In genomic region chr10:95530021-95530420, GRCh38 we compare ENCODE assay signal across 25 cellular contexts. TPM values are rescaled to one million over a fixed set of nuclear protein-coding genes. Genes with fewer than 3 reads are reported as not detected.
DNase-seq lines count a peak whose midpoint lies in the region; ATAC-seq and TF ChIP-seq lines count a peak whose summit lies in the region.
"Had no signal": no experiment of that assay in that cellular context is flagged by ENCODE, and none has a peak within 500 bp of the region (broad histone marks: within the 10 kb centered on the region; RNA-seq: fewer than 3 reads in every experiment).

No MANE protein-coding gene starts in this region.

- no peak for TF ChIP-seq CTCF in Caco-2 (IDR thresholded peaks at IDR 0.05; ENCODE audit: insufficient read depth in 1 of 2, low read depth in 1 of 2, low read length in 1 of 2, severe bottlenecking in 1 of 2, unreplicated experiment in 1 of 2)
- TF ChIP-seq CTCF in hepatocyte (IDR thresholded peaks at IDR 0.05; ENCODE audit: poor library complexity): no peak
- no peak for TF ChIP-seq CTCF in SK-N-SH (IDR thresholded peaks at IDR 0.05)
- TF ChIP-seq CTCF in GM10266 (IDR thresholded peaks at IDR 0.05; ENCODE audit: control insufficient read depth, insufficient read depth, low read depth, missing control alignments): no peak

- H3K27me3 Mint-ChIP-seq in Caco-2 (ENCODE audit: insufficient read depth, unreplicated experiment): no peaks in the 10 kb centered on the region
- H3K27me3 Mint-ChIP-seq: activated naive CD8-positive, alpha-beta T cell treated with anti-CD3 and anti-CD28 coated beads for 36 hours had no signal

- H4K20me1 ChIP-seq in hepatocyte (ENCODE audit: insufficient read depth, poor library complexity, severe bottlenecking) (no peaks in the 10 kb centered on the region), SK-N-SH (ENCODE audit: insufficient read depth) (no peaks in the 10 kb centered on the region)
- H4K20me1 ChIP-seq: BLaER1 had no signal

- POLR2A ChIA-PET in Caco-2 (lab: Charles Lee) (no interaction called here), SK-N-SH (lab: Yijun Ruan, JAX) (no interaction called here)

- H3K36me3 ChIP-seq in Caco-2 (ENCODE audit: control insufficient read depth, insufficient read depth, low read length): no peaks in the 10 kb centered on the region
- no peaks in the 10 kb centered on the region for H3K36me3 ChIP-seq in hepatocyte (replicated peaks; ENCODE audit: insufficient read depth, low read depth)
- no peaks in the 10 kb centered on the region for H3K36me3 ChIP-seq in SK-N-SH (replicated peaks in 1 of 2; ENCODE audit: control insufficient read depth in 1 of 2, insufficient read depth in 2 of 2, low read length in 1 of 2)
- H3K36me3 ChIP-seq: BLaER1 had no signal

- H3K9ac ChIP-seq in SK-N-SH: no peak overlapping the region
- H3K9ac ChIP-seq: BLaER1 had no signal

- CTCF ChIA-PET in Caco-2 (lab: Charles Lee): interaction anchor here (0.7 to 1.0 kb wide), 2 partner anchors 18 to 100 kb away, joined by 3 read pairs; no protein-coding TSS in a partner anchor
- CTCF ChIA-PET in SK-N-SH (lab: Yijun Ruan, JAX): no interaction called here

- no peak for TF ChIP-seq EP300 in SK-N-SH (IDR thresholded peaks at IDR 0.05; ENCODE audit: borderline replicate concordance in 1 of 2, low read depth in 1 of 2, low read length in 1 of 2)

- no peaks in the 10 kb centered on the region for H3K27me3 ChIP-seq in Caco-2 (replicated peaks; ENCODE audit: control insufficient read depth, insufficient read depth, low read length)
- no peaks in the 10 kb centered on the region for H3K27me3 ChIP-seq in hepatocyte
- no peaks in the 10 kb centered on the region; the same call in 1 of the 2 replicates for H3K27me3 ChIP-seq in SK-N-SH (ENCODE audit: insufficient read depth)
- H3K27me3 ChIP-seq: BLaER1 had no signal

- peaks cover 6% of the 10 kb centered on the region for H3K36me3 Mint-ChIP-seq in Caco-2 (ENCODE audit: insufficient read depth, unreplicated experiment)
- H3K36me3 Mint-ChIP-seq in stimulated activated effector memory CD8-positive, alpha-beta T cell treated with anti-CD3 and anti-CD28 coated beads, Interleukin-12 subunit alpha, Interleukin-12 subunit beta, amount 100 ng/mL, for 72 hours: no peaks in the 10 kb centered on the region
- H3K36me3 Mint-ChIP-seq: activated naive CD8-positive, alpha-beta T cell treated with anti-CD3 and anti-CD28 coated beads for 36 hours; stimulated activated naive B cell treated with anti-CD40 and anti-IgM and Interleukin-4, amounts not matched to agents 10 μg/mL and 1 μg/mL and 100 μg/mL, for 72 hours had no signal

- no peaks in the 10 kb centered on the region for H3F3A ChIP-seq in SK-N-SH (replicated peaks; ENCODE audit: insufficient read depth)

- H3K79me2 ChIP-seq in hepatocyte: peaks cover 86% of the 10 kb centered on the region
- no peaks in the 10 kb centered on the region for H3K79me2 ChIP-seq in SK-N-SH (ENCODE audit: insufficient read depth)

- H3K4me1 ChIP-seq in Caco-2 (peaks cover 73% of the 10 kb centered on the region), hepatocyte (ENCODE audit: insufficient read depth) (peaks cover 29% of the 10 kb centered on the region), SK-N-SH (ENCODE audit: control insufficient read depth in 1 of 2, insufficient read depth in 2 of 2, low read depth in 1 of 2, low read length in 1 of 2) (peaks cover 0 to 21% of the 10 kb centered on the region in 2 experiments; a peak in 2 of 4 replicates)

- 89% methylated on average over 2 of the region's 2 CpGs for WGBS in hepatocyte (ENCODE audit: low lambda C conversion rate, missing lambda C conversion rate)
- WGBS in SK-N-SH (ENCODE audit: low lambda C conversion rate): 78% methylated on average over 2 of the region's 2 CpGs

- ATAC-seq in stimulated activated effector memory CD8-positive, alpha-beta T cell treated with anti-CD3 and anti-CD28 coated beads, Interleukin-12 subunit alpha, Interleukin-12 subunit beta, amount 100 ng/mL, for 72 hours: no peak
- ATAC-seq in GM18861 (IDR thresholded peaks at IDR 0.05; ENCODE audit: unreplicated experiment): no peak
- ATAC-seq: PC-3; sciatic nerve; stimulated activated naive B cell treated with anti-CD40 and anti-IgM and Interleukin-4, amounts not matched to agents 10 μg/mL and 1 μg/mL and 100 μg/mL, for 72 hours had no signal

- H3K4me3 ChIP-seq in Caco-2 (ENCODE audit: low read depth, low read length) (no peak overlapping the region), hepatocyte (no peak overlapping the region), SK-N-SH (ENCODE audit: low read depth in 2 of 2, low read length in 1 of 2) (no peak overlapping the region)
- H3K4me3 ChIP-seq: BLaER1, lung had no signal

- no peak overlapping the region for H3K4me3 Mint-ChIP-seq in Caco-2 (ENCODE audit: unreplicated experiment)
- no peak overlapping the region for H3K4me3 Mint-ChIP-seq in stimulated activated effector memory CD8-positive, alpha-beta T cell treated with anti-CD3 and anti-CD28 coated beads, Interleukin-12 subunit alpha, Interleukin-12 subunit beta, amount 100 ng/mL, for 72 hours
- H3K4me3 Mint-ChIP-seq: activated naive CD8-positive, alpha-beta T cell treated with anti-CD3 and anti-CD28 coated beads for 36 hours; activated T-helper 1 cell treated with anti-CD3 and anti-CD28 coated beads, Interleukin-12 subunit alpha, Interleukin-12 subunit beta, Interleukin-2, Interleukin-4 antibody, amounts not matched to agents 30 ng/mL and 10 ng/mL and 1 ng/mL, durations not matched to agents 14 hours and 24 hours and 36 hours; central memory CD8-positive, alpha-beta T cell; nephron progenitor cell; stimulated activated naive B cell treated with anti-CD40 and anti-IgM and Interleukin-4, amounts not matched to agents 10 μg/mL and 1 μg/mL and 100 μg/mL, for 72 hours had no signal

- H3K27ac Mint-ChIP-seq in Caco-2 (ENCODE audit: unreplicated experiment): peak overlapping the region; percentile 78
- H3K27ac Mint-ChIP-seq in stimulated activated effector memory CD8-positive, alpha-beta T cell treated with anti-CD3 and anti-CD28 coated beads, Interleukin-12 subunit alpha, Interleukin-12 subunit beta, amount 100 ng/mL, for 72 hours: peak overlapping the region; percentile 67
- H3K27ac Mint-ChIP-seq: activated naive CD8-positive, alpha-beta T cell treated with anti-CD3 and anti-CD28 coated beads for 36 hours; activated T-helper 1 cell treated with anti-CD3 and anti-CD28 coated beads, Interleukin-12 subunit alpha, Interleukin-12 subunit beta, Interleukin-2, Interleukin-4 antibody, amounts not matched to agents 30 ng/mL and 10 ng/mL and 1 ng/mL, durations not matched to agents 14 hours and 24 hours and 36 hours; nephron progenitor cell; stimulated activated naive B cell treated with anti-CD40 and anti-IgM and Interleukin-4, amounts not matched to agents 10 μg/mL and 1 μg/mL and 100 μg/mL, for 72 hours had no signal

- peak overlapping the region; percentile 45 for H3K27ac ChIP-seq in hepatocyte
- H3K27ac ChIP-seq in SK-N-SH (ENCODE audit: low read depth in 2 of 2, low read length in 1 of 2): no peak overlapping the region
- H3K27ac ChIP-seq: BLaER1 had no signal

- DNase-seq in Caco-2 (no peak), NCI-H69 (lab: John Stamatoyannopoulos, UW) (peak; percentile 45), hepatocyte (ENCODE audit: low spot score) (no peak), SK-N-SH (no peak), GM10266 (ENCODE audit: extremely low spot score) (no peak)
- DNase-seq in stimulated activated effector memory CD8-positive, alpha-beta T cell treated with anti-CD3 and anti-CD28 coated beads, Interleukin-12 subunit alpha, Interleukin-12 subunit beta, amount 100 ng/mL, for 72 hours (ENCODE audit: low spot score in 2 of 2): no peak
- DNase-seq: activated CD4-positive, alpha-beta T cell treated with anti-CD3 and anti-CD28 coated beads, Interleukin-2, amount 50 U/mL, for 4 hours; activated naive CD8-positive, alpha-beta T cell treated with anti-CD3 and anti-CD28 coated beads for 36 hours; DMS79; GDM1; Kasumi-1; MV-4-11; NCI-H2171; NCI-H524; nephron progenitor cell; PC-3; SHP77 treated with DMSO at 0.1 percent for 48 hours; stimulated activated CD4-positive, alpha-beta T cell treated with anti-CD3 and anti-CD28 coated beads, Interleukin-4, amount 100 ng/mL, for 4 hours; stimulated activated naive B cell treated with anti-CD40 and anti-IgM and Interleukin-4, amounts not matched to agents 10 μg/mL and 1 μg/mL and 100 μg/mL, for 72 hours had no signal

- intact Hi-C loops in Caco-2 (cut with micrococcal nuclease; ENCODE audit: unreplicated experiment): no loop called here

- H3K9me2 ChIP-seq in hepatocyte (replicated peaks; ENCODE audit: insufficient read depth): no peaks in the 10 kb centered on the region
- no peaks in the 10 kb centered on the region for H3K9me2 ChIP-seq in SK-N-SH

- no peaks in the 10 kb centered on the region for H3K9me3 Mint-ChIP-seq in Caco-2 (ENCODE audit: unreplicated experiment)
- no peaks in the 10 kb centered on the region for H3K9me3 Mint-ChIP-seq in stimulated activated effector memory CD8-positive, alpha-beta T cell treated with anti-CD3 and anti-CD28 coated beads, Interleukin-12 subunit alpha, Interleukin-12 subunit beta, amount 100 ng/mL, for 72 hours
- H3K9me3 Mint-ChIP-seq: activated naive CD8-positive, alpha-beta T cell treated with anti-CD3 and anti-CD28 coated beads for 36 hours; activated T-helper 1 cell treated with anti-CD3 and anti-CD28 coated beads, Interleukin-12 subunit alpha, Interleukin-12 subunit beta, Interleukin-2, Interleukin-4 antibody, amounts not matched to agents 30 ng/mL and 10 ng/mL and 1 ng/mL, durations not matched to agents 14 hours and 24 hours and 36 hours; central memory CD8-positive, alpha-beta T cell; nephron progenitor cell; stimulated activated naive B cell treated with anti-CD40 and anti-IgM and Interleukin-4, amounts not matched to agents 10 μg/mL and 1 μg/mL and 100 μg/mL, for 72 hours had no signal

- TF ChIP-seq RAD21 in SK-N-SH (IDR thresholded peaks at IDR 0.05; ENCODE audit: low read length): no peak

- no peaks in the 10 kb centered on the region for H3K9me3 ChIP-seq in Caco-2
- H3K9me3 ChIP-seq in hepatocyte (ENCODE audit: low read depth): no peaks in the 10 kb centered on the region
- no peaks in the 10 kb centered on the region for H3K9me3 ChIP-seq in SK-N-SH
- H3K9me3 ChIP-seq: BLaER1 had no signal

- H3K4me1 Mint-ChIP-seq in Caco-2 (ENCODE audit: low read depth, unreplicated experiment): peaks cover 45% of the 10 kb centered on the region
- H3K4me1 Mint-ChIP-seq in stimulated activated effector memory CD8-positive, alpha-beta T cell treated with anti-CD3 and anti-CD28 coated beads, Interleukin-12 subunit alpha, Interleukin-12 subunit beta, amount 100 ng/mL, for 72 hours: peaks cover 19% of the 10 kb centered on the region
- H3K4me1 Mint-ChIP-seq: central memory CD8-positive, alpha-beta T cell; stimulated activated naive B cell treated with anti-CD40 and anti-IgM and Interleukin-4, amounts not matched to agents 10 μg/mL and 1 μg/mL and 100 μg/mL, for 72 hours had no signal

- H2AFZ ChIP-seq in hepatocyte: no peak overlapping the region
- H2AFZ ChIP-seq in SK-N-SH (ENCODE audit: low read depth): no peak overlapping the region

- no TSS peak for BruUV-seq in Caco-2 (replicated peaks; lab: Mats Ljungman, UMichigan)

- H3K4me2 ChIP-seq in hepatocyte (no peak overlapping the region), SK-N-SH (no peak overlapping the region)
- H3K4me2 ChIP-seq: BLaER1 had no signal

RNA-seq across cellular contexts. Expression of gene SORBS1, which starts 31.1 kb away (rescaled TPM):
- total RNA-seq in Caco-2 (2022) (39.3 and 44.1 TPM in 2 replicates), hepatocyte (33.1 and 40.2 TPM in 2 replicates)
- polyA plus RNA-seq in hepatocyte (17.0 and 18.2 TPM in 2 replicates), SK-N-SH (2012; rRNA removed) (0.36 and 0.60 TPM in 2 replicates)
- polyA plus RNA-seq in SK-N-SH (2012; cell fraction: cytosol; rRNA removed): 0.46 and 0.71 TPM in 2 replicates
- 0.55 and 0.79 TPM in 2 replicates for polyA plus RNA-seq in SK-N-SH (2012; cell fraction: nucleus; rRNA removed)
